16 cellular contexts compared by ENCODE assay signal in the genomic region with DNA sequence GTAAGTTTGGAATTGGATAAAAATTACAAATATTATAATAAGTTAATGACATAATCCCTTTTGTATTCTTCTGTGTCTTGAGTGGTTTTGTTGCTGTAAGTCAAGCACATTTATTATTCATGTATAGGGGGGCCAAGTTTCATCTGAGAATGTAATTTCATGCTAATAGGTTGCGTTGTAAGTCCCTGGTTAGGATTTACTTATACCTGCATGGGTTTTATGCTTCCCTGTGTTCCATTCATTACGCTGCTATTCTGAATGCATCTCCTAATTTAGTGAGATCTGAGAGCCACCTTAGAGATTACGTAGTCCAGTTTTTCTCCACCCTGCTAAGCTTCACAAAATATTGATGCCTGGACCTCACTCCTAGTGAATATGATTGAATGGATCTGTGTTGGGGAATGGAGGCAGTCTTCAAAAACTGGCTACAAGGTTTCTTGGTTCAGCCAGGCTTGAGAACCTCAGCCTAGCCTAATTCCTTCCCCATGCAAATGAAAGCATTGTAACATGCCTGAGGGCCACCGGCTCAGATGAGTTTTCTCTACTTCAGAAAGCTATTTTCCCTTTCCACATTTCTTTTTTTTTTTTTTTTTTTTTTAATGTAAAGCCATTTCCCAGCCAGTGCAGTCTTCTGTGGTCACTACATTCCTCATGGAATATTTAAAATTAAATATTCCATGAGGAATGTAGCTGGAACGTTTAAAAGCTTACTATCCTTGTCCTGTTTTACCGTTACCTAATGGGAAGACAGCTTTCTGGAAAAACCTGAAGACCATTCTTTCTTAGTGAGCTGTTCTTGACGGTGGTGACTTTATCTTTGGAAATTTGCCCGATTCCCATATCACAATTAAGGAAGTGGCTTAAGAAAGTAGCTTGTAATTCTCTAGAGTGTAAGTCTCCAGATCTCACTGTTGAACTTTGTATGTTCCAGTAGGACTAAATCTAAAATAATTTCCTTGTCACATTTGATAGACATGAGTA. TPM values are rescaled to one million over a fixed set of nuclear protein-coding genes. Genes with fewer than 3 reads are reported as not detected.
A peak's percentile ranks its signal among the peaks of the same experiment; 100 is the strongest.
DNase-seq lines count a peak whose midpoint lies in the region; ATAC-seq and TF ChIP-seq lines count a peak whose summit lies in the region.
"Had no signal": no experiment of that assay in that cellular context is flagged by ENCODE, and none has a peak within 500 bp of the region (broad histone marks: within the 10 kb centered on the region; RNA-seq: fewer than 3 reads in every experiment).

No MANE protein-coding gene starts in this region.

- ATAC-seq in right cardiac atrium = peak; percentile 24 to 68
- peak; percentile 46 for ATAC-seq in foreskin keratinocyte
- ATAC-seq: activated CD8-positive, alpha-beta T cell treated with anti-CD3 and anti-CD28 coated beads, Interleukin-2, amount 10 ng/mL, durations not matched to agents 7 days and 5 days; psoas muscle had no signal

- no peaks in the 10 kb centered on the region for H3K36me3 ChIP-seq in adipocyte (ENCODE audit: control insufficient read depth, insufficient read depth, low read length, severe bottlenecking)
- H3K36me3 ChIP-seq in uterus = no peaks in the 10 kb centered on the region
- H3K36me3 ChIP-seq: suprapubic skin had no signal

- no peak overlapping the region for H3K27ac ChIP-seq in right cardiac atrium (ENCODE audit: low read length)
- no peak overlapping the region for H3K27ac ChIP-seq in foreskin keratinocyte
- no peak overlapping the region for H3K27ac ChIP-seq in uterus
- H3K27ac ChIP-seq: psoas muscle, suprapubic skin had no signal

- H3K27me3 ChIP-seq in right cardiac atrium (ENCODE audit: control insufficient read depth, insufficient read depth) = no peaks in the 10 kb centered on the region
- no peaks in the 10 kb centered on the region for H3K27me3 ChIP-seq in adipocyte (replicated peaks; ENCODE audit: control insufficient read depth, insufficient read depth, low read length)
- peaks cover 3% of the 10 kb centered on the region for H3K27me3 ChIP-seq in foreskin keratinocyte
- H3K27me3 ChIP-seq in uterus = no peaks in the 10 kb centered on the region
- H3K27me3 ChIP-seq: suprapubic skin had no signal

- H3K4me3 ChIP-seq in right cardiac atrium (ENCODE audit: low read length) (no peak overlapping the region), adipocyte (ENCODE audit: low read length) (no peak overlapping the region), uterus (no peak overlapping the region)
- H3K4me3 ChIP-seq: psoas muscle, suprapubic skin had no signal

- H3K9ac ChIP-seq in adipocyte (ENCODE audit: low read length) = no peak overlapping the region

- TF ChIP-seq CTCF in foreskin keratinocyte (conservative IDR thresholded peaks at IDR 0.05) (no peak), uterus (IDR thresholded peaks at IDR 0.05) (no peak)

- no peaks in the 10 kb centered on the region for H3K4me1 ChIP-seq in right cardiac atrium (ENCODE audit: control insufficient read depth, insufficient read depth, low read length)
- H3K4me1 ChIP-seq in adipocyte (ENCODE audit: control insufficient read depth, insufficient read depth, low read length) = peaks cover 29% of the 10 kb centered on the region
- H3K4me1 ChIP-seq in foreskin keratinocyte = peaks cover 17% of the 10 kb centered on the region
- H3K4me1 ChIP-seq in uterus = no peaks in the 10 kb centered on the region
- H3K4me1 ChIP-seq: psoas muscle, suprapubic skin had no signal

- WGBS in right cardiac atrium = 61% methylated on average over 8 of the region's 8 CpGs

- no peaks in the 10 kb centered on the region for H3K9me3 ChIP-seq in right cardiac atrium (ENCODE audit: control insufficient read depth, low read length)
- no peaks in the 10 kb centered on the region for H3K9me3 ChIP-seq in adipocyte (ENCODE audit: control insufficient read depth, low read length)
- no peaks in the 10 kb centered on the region for H3K9me3 ChIP-seq in uterus
- H3K9me3 ChIP-seq: psoas muscle, suprapubic skin had no signal

- DNase-seq in right cardiac atrium = no peak
- no peak for DNase-seq in cardiac septum (ENCODE audit: low spot score)
- peak; percentile 58 for DNase-seq in adipocyte (ENCODE audit: low read depth)
- DNase-seq in foreskin keratinocyte = peak; percentile 74 to 89
- no peak for DNase-seq in uterus
- no peak for DNase-seq in DMS 273 (lab: John Stamatoyannopoulos, UW; ENCODE audit: unreplicated experiment)
- no peak for DNase-seq in T1000 (lab: John Stamatoyannopoulos, UW)
- no peak for DNase-seq in effector CD4-positive, alpha-beta T cell
- DNase-seq: 8988T; activated CD8-positive, alpha-beta T cell treated with anti-CD3 and anti-CD28 coated beads, Interleukin-2, amount 10 ng/mL, durations not matched to agents 7 days and 5 days; DMS 273 treated with DMSO at 0.1 percent for 48 hours; KG1; NCI-H2081; psoas muscle; T-helper 2 cell had no signal

- intact Hi-C loops in right cardiac atrium (cut with DNase I) = no loop called here
- intact Hi-C loops in cardiac septum (cut with DNase I) = no loop called here
- intact Hi-C loops in uterus (cut with DNase I; ENCODE audit: low total_unique reads) = no loop called here

- TF ChIP-seq POLR2A in uterus (IDR thresholded peaks at IDR 0.05) = no peak

RNA-seq across cellular contexts. Expression of a gene that starts 16.0 kb away (rescaled TPM):
- 10 to 100 TPM; 10.9 to 15.9 (median 14.6) TPM for total RNA-seq in right cardiac atrium
- polyA plus RNA-seq in right cardiac atrium = 5.0 TPM
- 4.6 TPM for total RNA-seq in cardiac septum
- total RNA-seq in foreskin keratinocyte = 2.3 and 4.1 TPM in 2 replicates
- polyA plus RNA-seq in foreskin keratinocyte = 1.0 and 1.7 TPM in 2 replicates
- total RNA-seq in uterus = 10 to 100 TPM; 16.2 to 30.2 (median 22.9) TPM

Comparison
In these comparisons a context has a peak if more than half of its experiments do, and no peak if none do; other contexts are left out.
1. DNase-seq: peak in adipocyte (single experiment) and foreskin keratinocyte (2 of 2); none in right cardiac atrium (0 of 3), cardiac septum (single experiment), uterus (0 of 2), DMS 273 (single experiment), T1000 (single experiment) and effector CD4-positive, alpha-beta T cell (single experiment).